In genomic region chr12:13980548-13981295, GRCh38 we compare ENCODE assay signal across 8 cellular contexts. TPM values are rescaled to one million over a fixed set of nuclear protein-coding genes. Genes with fewer than 3 reads are reported as not detected.
A peak's percentile ranks its signal among the peaks of the same experiment; 100 is the strongest.
DNase-seq lines count a peak whose midpoint lies in the region; ATAC-seq and TF ChIP-seq lines count a peak whose summit lies in the region.

No MANE protein-coding gene starts in this region.

- H3K4me2 ChIP-seq in neural cell (ENCODE audit: low read length), result peak overlapping the region; percentile 80

- no peaks in the 10 kb centered on the region for H3K9me3 ChIP-seq in HUES64 (ENCODE audit: insufficient read depth, low read depth, low read length)
- H3K9me3 ChIP-seq in neural cell (ENCODE audit: low read length), result no peaks in the 10 kb centered on the region

- ATAC-seq in GM18511 (IDR thresholded peaks at IDR 0.05; ENCODE audit: unreplicated experiment), result no peak

- no peaks in the 10 kb centered on the region for H3F3A ChIP-seq in neural cell (ENCODE audit: insufficient read depth, low read length, poor library complexity, severe bottlenecking)

- peaks cover 14% of the 10 kb centered on the region for H3K4me1 ChIP-seq in HUES64 (ENCODE audit: insufficient read depth, low read length)

- peak overlapping the region; percentile 69 for H3K4me3 ChIP-seq in HUES64 (ENCODE audit: low read length)
- H3K4me3 ChIP-seq in neural cell (ENCODE audit: low read length), result peak overlapping the region; percentile 83

- H2AFZ ChIP-seq in neural cell (ENCODE audit: low read depth, low read length), result peak overlapping the region; percentile 67

- H3K4me1 Mint-ChIP-seq in endothelial cell (ENCODE audit: unreplicated experiment), result peaks cover 22% of the 10 kb centered on the region

- peaks cover 13% of the 10 kb centered on the region for H3K27me3 Mint-ChIP-seq in endothelial cell (ENCODE audit: unreplicated experiment)

- H3K36me3 ChIP-seq in HUES64 (ENCODE audit: insufficient read depth, low read length), result no peaks in the 10 kb centered on the region
- H3K36me3 ChIP-seq in neural cell (ENCODE audit: insufficient read depth, low read length), result no peaks in the 10 kb centered on the region

- peak overlapping the region; percentile 90 for H3K4me3 Mint-ChIP-seq in endothelial cell (ENCODE audit: unreplicated experiment)

- H3K27me3 ChIP-seq in HUES64 (ENCODE audit: insufficient read depth, low read length) (peaks cover 67% of the 10 kb centered on the region), neural cell (ENCODE audit: insufficient read depth, low read depth, low read length) (peaks cover 40% of the 10 kb centered on the region)

- H3K9me2 ChIP-seq in neural cell (ENCODE audit: insufficient read depth, low read length), result no peaks in the 10 kb centered on the region

- H4K20me1 ChIP-seq in neural cell (ENCODE audit: insufficient read depth), result no peaks in the 10 kb centered on the region

- TF ChIP-seq CTCF in endothelial cell (IDR thresholded peaks at IDR 0.05; ENCODE audit: unreplicated experiment) (no peak), neural cell (IDR thresholded peaks at IDR 0.05; ENCODE audit: poor library complexity, severe bottlenecking) (peak; percentile 17)

- H3K9ac ChIP-seq in HUES64 (ENCODE audit: low read depth, low read length) (peak overlapping the region; percentile 28; the same call in 1 of the 2 replicates), neural cell (ENCODE audit: low read length) (peak overlapping the region; percentile 78)

- H3K9me3 Mint-ChIP-seq in endothelial cell (ENCODE audit: unreplicated experiment), result no peaks in the 10 kb centered on the region

- H3K79me2 ChIP-seq in neural cell (replicated peaks; ENCODE audit: insufficient read depth, low read length), result peaks cover 9% of the 10 kb centered on the region

- under 1% methylated on average over 50 of the region's 53 CpGs for WGBS in HUES64

- TF ChIP-seq RAD21 in neural cell (conservative IDR thresholded peaks at IDR 0.05), result peak; percentile 35

- H3K27ac Mint-ChIP-seq in endothelial cell (ENCODE audit: unreplicated experiment), result no peak overlapping the region

- peak; percentile 49 for TF ChIP-seq EP300 in neural cell (conservative IDR thresholded peaks at IDR 0.05; ENCODE audit: poor library complexity, severe bottlenecking)

- H3K36me3 Mint-ChIP-seq in endothelial cell (ENCODE audit: low read depth, unreplicated experiment), result no peaks in the 10 kb centered on the region

- H3K27ac ChIP-seq in HUES64 (ENCODE audit: low read depth, low read length), result no peak overlapping the region
- H3K27ac ChIP-seq in neural cell (ENCODE audit: low read length), result peak overlapping the region; percentile 71

- DNase-seq in Ammon's horn (ENCODE audit: low spot score) (peak; percentile 66), endothelial cell (ENCODE audit: low spot score) (peak; percentile 38), A172 (ENCODE audit: low spot score) (no peak), foreskin melanocyte (no peak), HuH-7 (ENCODE audit: low spot score) (no peak)

TF ChIP-seq in neural cell, 6 proteins besides CTCF, POLR2A, EP300 and RAD21:
- no peak for TF ChIP-seq TAF1 (IDR thresholded peaks at IDR 0.05; ENCODE audit: low read depth)
- TF ChIP-seq POLR2AphosphoS5 (IDR thresholded peaks at IDR 0.05), result peak; percentile 79
- peak; percentile 48 for TF ChIP-seq SMC3 (conservative IDR thresholded peaks at IDR 0.05; ENCODE audit: poor library complexity)
- TF ChIP-seq EZH2 (IDR thresholded peaks at IDR 0.05; ENCODE audit: borderline replicate concordance, insufficient read depth, low read length, poor library complexity, severe bottlenecking), result no peak
- peak; percentile 89 for TF ChIP-seq REST (IDR thresholded peaks at IDR 0.05; ENCODE audit: borderline replicate concordance)
- TF ChIP-seq MXI1 (conservative IDR thresholded peaks at IDR 0.05; ENCODE audit: poor library complexity, severe bottlenecking), result peak; percentile 88

RNA-seq across cellular contexts. Expression of gene GRIN2B, which starts 0.7 kb away (rescaled TPM):
- polyA plus RNA-seq in HUES64 (2013, experiment 1 of 2), result 0.80 TPM
- 0.38 TPM for polyA plus RNA-seq in HUES64 (2013, experiment 2 of 2)
- 2.4 TPM for total RNA-seq in endothelial cell (ENCODE audit: unreplicated experiment)
- 4.8 and 5.3 TPM in 2 replicates for polyA plus RNA-seq in neural cell
- 85.7 and 112 TPM in 2 replicates for polyA minus RNA-seq in neural cell
- total RNA-seq in A172 (2014; rRNA removed; shearing (Covaris generic)), result not detected in 2 replicates

Comparison
In these comparisons a context has a peak if more than half of its experiments do, and no peak if none do; other contexts are left out.
1. DNase-seq: peak in Ammon's horn (single experiment) and endothelial cell (single experiment); none in A172 (single experiment), foreskin melanocyte (single experiment) and HuH-7 (single experiment).